In genomic region chr1:221611930-221612777, GRCh38 we compare ENCODE assay signal across 1 cellular context.
TF ChIP-seq lines count a peak whose summit lies in the region.

No MANE protein-coding gene starts in this region.

TF ChIP-seq in K562, 482 proteins besides CTCF, POLR2A, EP300 and RAD21 (continued from another document):
- TF ChIP-seq NR0B1 (IDR thresholded peaks at IDR 0.05; ENCODE audit: partially characterized antibody) (no peak), CCNT2 (IDR thresholded peaks at IDR 0.05; ENCODE audit: borderline replicate concordance, extremely low read depth, insufficient read length, low read depth, low read length) (peak; percentile 33), MEIS2 (IDR thresholded peaks at IDR 0.05; ENCODE audit: partially characterized antibody) (peak; percentile 35), STAT5B (CRISPR knock-in tag; IDR thresholded peaks at IDR 0.05) (no peak), JUN (IDR thresholded peaks at IDR 0.05; ENCODE audit: borderline replicate concordance, low read depth, low read length) (peak; percentile 87), JUN (CRISPR knock-in tag; IDR thresholded peaks at IDR 0.05; ENCODE audit: borderline replicate concordance) (no peak)
